18 cellular contexts compared by ENCODE assay signal in the genomic region with DNA sequence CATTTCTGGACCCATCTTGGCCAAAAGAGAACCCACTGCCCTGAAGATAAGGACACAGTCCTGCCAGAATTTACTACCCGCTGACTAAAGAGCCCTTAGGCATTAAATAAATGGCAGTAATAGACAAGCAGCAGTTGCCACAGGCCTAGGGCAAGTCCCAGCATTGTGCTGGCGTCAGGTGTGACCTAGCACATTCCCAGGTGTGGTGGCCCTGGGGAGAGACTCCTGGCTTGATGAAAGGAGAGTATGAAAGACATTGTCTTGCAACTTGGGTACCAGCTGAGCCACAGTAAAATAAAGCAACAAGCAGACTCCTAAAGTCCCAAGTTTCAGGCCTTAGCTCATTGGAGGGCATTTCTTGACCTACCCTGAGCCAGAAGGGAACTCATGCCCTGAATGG.
DNase-seq lines count a peak whose midpoint lies in the region; FAIRE-seq and TF ChIP-seq lines count a peak whose summit lies in the region.
"Had no signal": no experiment of that assay in that cellular context is flagged by ENCODE, and none has a peak within 500 bp of the region (broad histone marks: within the 10 kb centered on the region; RNA-seq: fewer than 3 reads in every experiment).

No MANE protein-coding gene starts in this region.

- no peak overlapping the region for H2AK5ac ChIP-seq in H1 (ENCODE audit: low read depth, low read length)
- H2AK5ac ChIP-seq in mesendoderm (ENCODE audit: low read length), result no peak overlapping the region

- H3K79me1 ChIP-seq in H1 (ENCODE audit: low read depth, low read length), result no peaks in the 10 kb centered on the region
- H3K79me1 ChIP-seq in mesendoderm (ENCODE audit: low read length), result no peaks in the 10 kb centered on the region

- H3K9me3 ChIP-seq in HUES6 (ENCODE audit: control insufficient read depth, insufficient read depth, low read depth, low read length), result peaks cover 8% of the 10 kb centered on the region
- no peaks in the 10 kb centered on the region for H3K9me3 ChIP-seq in H1 (ENCODE audit: insufficient read depth in 2 of 2, low read depth in 1 of 2, low read length in 1 of 2)
- peaks cover 0 to 28% of the 10 kb centered on the region in 2 donors for H3K9me3 ChIP-seq in right atrium auricular region
- H3K9me3 ChIP-seq: BLaER1 had no signal

- H2AFZ ChIP-seq in H1 (ENCODE audit: low read length), result no peak overlapping the region
- H2AFZ ChIP-seq: GM23248 had no signal

- no peak for FAIRE-seq in H1 (lab: Jason Lieb, UNC)
- FAIRE-seq: GM12878, GM18507 had no signal

- H3K27me3 ChIP-seq in HUES6 (ENCODE audit: control insufficient read depth, insufficient read depth, low read length) (no peaks in the 10 kb centered on the region), H1 (replicated peaks in 1 of 4; ENCODE audit: control insufficient read depth in 3 of 4, extremely low read depth in 1 of 4, insufficient read depth in 3 of 4, low read length in 3 of 4) (no peaks in the 10 kb centered on the region), mesendoderm (ENCODE audit: insufficient read depth, low read length, poor library complexity) (no peaks in the 10 kb centered on the region), right atrium auricular region (no peaks in the 10 kb centered on the region)
- H3K27me3 ChIP-seq: BLaER1 had no signal

- H2BK120ac ChIP-seq in H1 (replicated peaks; ENCODE audit: low read depth, low read length), result no peak overlapping the region
- no peak overlapping the region for H2BK120ac ChIP-seq in mesendoderm (ENCODE audit: low read depth, low read length)

- DNase-seq in ELF-1 (ENCODE audit: low read depth, low spot score), result peak; percentile 59
- DNase-seq in H1 (ENCODE audit: low read depth in 1 of 2, low spot score in 2 of 2), result peak in 1 of 2 experiments; percentile 9
- peak; percentile 14 for DNase-seq in mesendoderm
- no peak for DNase-seq in right atrium auricular region (ENCODE audit: low spot score)
- no peak for DNase-seq in SIG-M5 treated with dmso at 0.1 percent for 504 hours (lab: John Stamatoyannopoulos, UW; ENCODE audit: unreplicated experiment)
- DNase-seq in midbrain (lab: John Stamatoyannopoulos, UW), result no peak
- no peak for DNase-seq in NOMO-1 (lab: John Stamatoyannopoulos, UW; ENCODE audit: unreplicated experiment in 2 of 2)
- DNase-seq: 8988T; CD4-positive, alpha-beta memory T cell; DMS153; DMS79; GF-D8; GM23248; H7 had no signal

- no peak overlapping the region for H3K9ac ChIP-seq in HUES6 (ENCODE audit: low read length)
- H3K9ac ChIP-seq in H1 (replicated peaks in 1 of 4; ENCODE audit: extremely low read depth in 1 of 4, low read depth in 3 of 4, low read length in 3 of 4), result no peak overlapping the region
- no peak overlapping the region for H3K9ac ChIP-seq in mesendoderm (ENCODE audit: low read length)
- H3K9ac ChIP-seq: BLaER1, GM23248 had no signal

- H3K23me2 ChIP-seq in H1 (ENCODE audit: low read depth, low read length), result no peaks in the 10 kb centered on the region

- H3K4me2 ChIP-seq in H1 (ENCODE audit: insufficient read depth in 1 of 2, low read depth in 2 of 2, low read length in 2 of 2) (no peak overlapping the region), mesendoderm (ENCODE audit: low read length) (no peak overlapping the region)
- H3K4me2 ChIP-seq: BLaER1 had no signal

- no peak overlapping the region for H4K91ac ChIP-seq in H1 (replicated peaks; ENCODE audit: insufficient read length, low read length)

- H3K4me1 ChIP-seq in HUES6 (ENCODE audit: control insufficient read depth, insufficient read depth, low read length) (peaks cover 5% of the 10 kb centered on the region; the same call in 1 of the 2 replicates), H1 (replicated peaks in 1 of 4; ENCODE audit: control insufficient read depth in 3 of 4, insufficient read depth in 4 of 4, low read length in 3 of 4) (peaks cover 0 to 6% (median 2%) of the 10 kb centered on the region in 4 experiments; a peak in 3 of 7 replicates), mesendoderm (ENCODE audit: control insufficient read depth, low read depth, low read length) (no peaks in the 10 kb centered on the region), right atrium auricular region (no peaks in the 10 kb centered on the region)
- H3K4me1 ChIP-seq: BLaER1 had no signal

- H3K14ac ChIP-seq in H1 (ENCODE audit: insufficient read length), result no peak overlapping the region

- no peak overlapping the region; the same call in 1 of the 2 replicates for H2BK12ac ChIP-seq in H1 (ENCODE audit: low read depth, low read length)

- TF ChIP-seq POLR2A in H1 (IDR thresholded peaks at IDR 0.05; ENCODE audit: control extremely low read depth in 1 of 2, low read depth in 2 of 2, low read length in 2 of 2), result no peak

- TF ChIP-seq EP300 in H1 (IDR thresholded peaks at IDR 0.05; ENCODE audit: borderline replicate concordance in 1 of 2, low read depth in 2 of 2, low read length in 2 of 2), result peak in 1 of 2 experiments; percentile 62; a peak in 1 of 3 replicates

- H3K4me3 ChIP-seq in HUES6 (ENCODE audit: low read depth, low read length), result no peak overlapping the region
- no peak overlapping the region for H3K4me3 ChIP-seq in H1 (ENCODE audit: extremely low read depth in 1 of 4, insufficient read depth in 2 of 4, low read depth in 3 of 4, low read length in 4 of 4)
- no peak overlapping the region for H3K4me3 ChIP-seq in mesendoderm (ENCODE audit: low read length)
- no peak overlapping the region for H3K4me3 ChIP-seq in right atrium auricular region
- H3K4me3 ChIP-seq: BLaER1, GM12878, GM23248 had no signal

- TF ChIP-seq CTCF in H1 (IDR thresholded peaks at IDR 0.05; ENCODE audit: control extremely low read depth in 1 of 3, insufficient read depth in 1 of 3, low read depth in 1 of 3, low read length in 3 of 3) (no peak), right atrium auricular region (IDR thresholded peaks at IDR 0.05) (no peak)

- TF ChIP-seq RAD21 in H1 (IDR thresholded peaks at IDR 0.05 in 1 of 2, conservative IDR thresholded peaks at IDR 0.05 in 1 of 2; ENCODE audit: low read depth in 2 of 2, low read length in 2 of 2), result no peak

- H2BK15ac ChIP-seq in H1 (ENCODE audit: low read length) (no peak overlapping the region), mesendoderm (replicated peaks; ENCODE audit: low read depth) (no peak overlapping the region)

- CTCF ChIA-PET in H1 (lab: Charles Lee; ENCODE audit: partially characterized antibody), result no interaction called here

- H4K8ac ChIP-seq in H1 (ENCODE audit: extremely low read depth, insufficient read depth, low read length) (no peak overlapping the region), mesendoderm (ENCODE audit: low read depth, low read length) (no peak overlapping the region)

- 86% methylated on average over 2 of the region's 2 CpGs; no CpG with 5 or more reads in 1 of the 2 experiments for WGBS in H1 (ENCODE audit: extremely low coverage in 1 of 2, insufficient coverage in 1 of 2, insufficient read length in 1 of 2, insufficient replicate concordance in 2 of 2, low coverage in 1 of 2, low lambda C conversion rate in 2 of 2, missing lambda C conversion rate in 1 of 2), 2 experiments
- WGBS in mesendoderm (ENCODE audit: extremely low coverage, insufficient coverage, low lambda C conversion rate), result no CpG with 5 or more reads among the region's 2 CpGs

- POLR2A ChIA-PET in H1 (lab: Charles Lee; ENCODE audit: partially characterized antibody), result no interaction called here

- H3K56ac ChIP-seq in H1 (replicated peaks; ENCODE audit: insufficient read length, low read depth, low read length) (no peak overlapping the region), mesendoderm (ENCODE audit: low read length) (no peak overlapping the region)

- no peaks in the 10 kb centered on the region for H3K36me3 ChIP-seq in HUES6 (ENCODE audit: control insufficient read depth, insufficient read depth, low read length)
- no peaks in the 10 kb centered on the region for H3K36me3 ChIP-seq in H1 (ENCODE audit: control insufficient read depth in 2 of 4, insufficient read depth in 4 of 4, low read length in 3 of 4)
- no peaks in the 10 kb centered on the region for H3K36me3 ChIP-seq in mesendoderm (ENCODE audit: control insufficient read depth, insufficient read depth, low read length)
- H3K36me3 ChIP-seq in right atrium auricular region, result no peaks in the 10 kb centered on the region
- H3K36me3 ChIP-seq: BLaER1 had no signal

- H4K5ac ChIP-seq in H1 (ENCODE audit: insufficient read length, low read depth, low read length) (no peak overlapping the region), mesendoderm (ENCODE audit: low read length) (no peak overlapping the region)

- 0 out of 2 replicates have a peak overlapping the region, but pooled peaks have one; percentile 35 for H2BK20ac ChIP-seq in H1 (ENCODE audit: low read length)

- H3K4ac ChIP-seq in H1 (replicated peaks; ENCODE audit: insufficient read length, low read depth, low read length), result no peak overlapping the region
- no peak overlapping the region for H3K4ac ChIP-seq in mesendoderm (ENCODE audit: low read depth, low read length)

- no peaks in the 10 kb centered on the region for H4K20me1 ChIP-seq in H1 (replicated peaks in 1 of 2; ENCODE audit: control insufficient read depth in 1 of 2, insufficient read depth in 2 of 2, low read length in 2 of 2)
- H4K20me1 ChIP-seq: BLaER1 had no signal

- H3K18ac ChIP-seq in H1 (ENCODE audit: extremely low read depth, low read length) (no peak overlapping the region), mesendoderm (ENCODE audit: low read length) (no peak overlapping the region)

- no peaks in the 10 kb centered on the region for H3K79me2 ChIP-seq in H1 (ENCODE audit: control insufficient read depth in 1 of 2, insufficient read depth in 2 of 2, low read length in 2 of 2)
- H3K79me2 ChIP-seq in mesendoderm (ENCODE audit: control insufficient read depth, insufficient read depth, low read length), result no peaks in the 10 kb centered on the region

- H3K23ac ChIP-seq in H1 (ENCODE audit: insufficient read length) (no peak overlapping the region), mesendoderm (ENCODE audit: low read length) (no peak overlapping the region)

- H2BK5ac ChIP-seq in H1 (ENCODE audit: low read depth, low read length) (no peak overlapping the region; the same call in 1 of the 2 replicates), mesendoderm (ENCODE audit: low read length) (no peak overlapping the region)

- H3K27ac ChIP-seq in HUES6 (ENCODE audit: low read depth, low read length) (0 out of 2 replicates have a peak overlapping the region, but pooled peaks have one; percentile 19), H1 (ENCODE audit: low read depth, low read length) (no peak overlapping the region), mesendoderm (ENCODE audit: low read depth, low read length) (no peak overlapping the region), right atrium auricular region (no peak overlapping the region)
- H3K27ac ChIP-seq: BLaER1, GM23248 had no signal

TF ChIP-seq in H1, 55 proteins besides CTCF, POLR2A, EP300 and RAD21:
- TF ChIP-seq TCF12 (IDR thresholded peaks at IDR 0.05; ENCODE audit: low read depth, low read length) (peak; percentile 92), BACH1 (IDR thresholded peaks at IDR 0.05; ENCODE audit: low read length) (no peak), MAFK (IDR thresholded peaks at IDR 0.05; ENCODE audit: low read depth, low read length) (no peak), ZNF274 (IDR thresholded peaks at IDR 0.05; ENCODE audit: borderline replicate concordance, extremely low read depth, low read length) (no peak), TEAD4 (IDR thresholded peaks at IDR 0.05; ENCODE audit: low read depth, low read length) (0 out of 2 replicates have a peak, but pooled peaks have one; percentile 45)

Comparison
In these comparisons a context has a peak if more than half of its experiments do, and no peak if none do; other contexts are left out.
1. DNase-seq: peak in ELF-1 (single experiment) and mesendoderm (single experiment); none in right atrium auricular region (single experiment), SIG-M5 treated with dmso at 0.1 percent for 504 hours (single experiment), midbrain (single experiment) and NOMO-1 (0 of 2).